ENCODE assay signal across 8 cellular contexts in genomic region chr19:2627855-2628254, GRCh38.
DNase-seq lines count a peak whose midpoint lies in the region; ATAC-seq and TF ChIP-seq lines count a peak whose summit lies in the region.

No MANE protein-coding gene starts in this region.

- no peak for ATAC-seq in stimulated activated memory B cell treated with anti-CD40 and anti-IgM and Interleukin-4, amounts not matched to agents 10 μg/mL and 1 μg/mL and 100 μg/mL, for 72 hours

- H3K9me3 Mint-ChIP-seq in stimulated activated memory B cell treated with anti-CD40 and anti-IgM and Interleukin-4, amounts not matched to agents 10 μg/mL and 1 μg/mL and 100 μg/mL, for 72 hours, result peaks cover 6% of the 10 kb centered on the region

- peaks cover 23% of the 10 kb centered on the region for H3K36me3 Mint-ChIP-seq in stimulated activated memory B cell treated with anti-CD40 and anti-IgM and Interleukin-4, amounts not matched to agents 10 μg/mL and 1 μg/mL and 100 μg/mL, for 72 hours

- TF ChIP-seq CTCF in fibroblast of mammary gland (conservative IDR thresholded peaks at IDR 0.05; ENCODE audit: control insufficient read depth, insufficient read depth, low read depth, low read length), result no peak

- H3K4me3 ChIP-seq in fibroblast of mammary gland (ENCODE audit: control insufficient read depth, low read depth, low read length), result no peak overlapping the region

- DNase-seq in DMS53 (lab: John Stamatoyannopoulos, UW) (peak; percentile 22), DMS53 treated with DMSO at 0.1 percent for 48 hours (lab: John Stamatoyannopoulos, UW; ENCODE audit: unreplicated experiment) (no peak), RPMI7951 (ENCODE audit: low read depth) (peak; percentile 43), fibroblast of mammary gland (ENCODE audit: low read depth) (peak; percentile 76), SIG-M5 (lab: John Stamatoyannopoulos, UW) (no peak), NCI-H2107 (lab: John Stamatoyannopoulos, UW) (no peak)
- DNase-seq in stimulated activated CD4-positive, alpha-beta T cell treated with anti-CD3 and anti-CD28 coated beads, Interleukin-2, amount 100 ng/mL, for 24 hours, result no peak

- H3K4me1 Mint-ChIP-seq in stimulated activated memory B cell treated with anti-CD40 and anti-IgM and Interleukin-4, amounts not matched to agents 10 μg/mL and 1 μg/mL and 100 μg/mL, for 72 hours, result peaks cover 91% of the 10 kb centered on the region

- H3K27ac Mint-ChIP-seq in stimulated activated memory B cell treated with anti-CD40 and anti-IgM and Interleukin-4, amounts not matched to agents 10 μg/mL and 1 μg/mL and 100 μg/mL, for 72 hours, result peak overlapping the region; percentile 93

- no peaks in the 10 kb centered on the region for H3K27me3 Mint-ChIP-seq in stimulated activated memory B cell treated with anti-CD40 and anti-IgM and Interleukin-4, amounts not matched to agents 10 μg/mL and 1 μg/mL and 100 μg/mL, for 72 hours

- peak overlapping the region; percentile 51 for H3K4me3 Mint-ChIP-seq in stimulated activated memory B cell treated with anti-CD40 and anti-IgM and Interleukin-4, amounts not matched to agents 10 μg/mL and 1 μg/mL and 100 μg/mL, for 72 hours

Comparison
In these comparisons a context has a peak if more than half of its experiments do, and no peak if none do; other contexts are left out.
1. DNase-seq: peak in DMS53 (single experiment), RPMI7951 (single experiment) and fibroblast of mammary gland (single experiment); none in DMS53 treated with DMSO at 0.1 percent for 48 hours (single experiment), SIG-M5 (single experiment), NCI-H2107 (single experiment) and stimulated activated CD4-positive, alpha-beta T cell treated with anti-CD3 and anti-CD28 coated beads, Interleukin-2, amount 100 ng/mL, for 24 hours (0 of 2).